7 cellular contexts compared by ENCODE assay signal in genomic region chr5:132370241-132370820, GRCh38. TPM values are rescaled to one million over a fixed set of nuclear protein-coding genes. Genes with fewer than 3 reads are reported as not detected.
DNase-seq lines count a peak whose midpoint lies in the region; ATAC-seq, FAIRE-seq and TF ChIP-seq lines count a peak whose summit lies in the region.

No MANE protein-coding gene starts in this region.

- H4K20me1 ChIP-seq in K562 (replicated peaks; ENCODE audit: control insufficient read depth, insufficient read depth, low read length): no peaks in the 10 kb centered on the region

- no peaks in the 10 kb centered on the region for H3K9me1 ChIP-seq in K562 (ENCODE audit: control insufficient read depth, insufficient read depth, low read length)

- no peaks in the 10 kb centered on the region for H3K27me3 ChIP-seq in K562 (ENCODE audit: control insufficient read depth in 2 of 2, insufficient read depth in 2 of 2, low read length in 2 of 2)
- no peaks in the 10 kb centered on the region for H3K27me3 ChIP-seq in testis

- DNase-seq in Jurkat, Clone E6-1 (ENCODE audit: low read depth, low spot score): no peak
- DNase-seq in K562 (ENCODE audit: extremely low read depth in 1 of 4, low spot score in 3 of 4) (peak in 3 of 4 experiments; percentile 23 to 39 (median 36)), left lobe of liver (ENCODE audit: low spot score) (no peak), testis (no peak), HK-2 (ENCODE audit: unreplicated experiment) (no peak), NOMO-1 (lab: John Stamatoyannopoulos, UW; ENCODE audit: unreplicated experiment in 2 of 2) (no peak)

- no peak for FAIRE-seq in K562 (lab: Jason Lieb, UNC)

- H3K4me3 ChIP-seq in Jurkat, Clone E6-1 (ENCODE audit: low read length): peak overlapping the region; percentile 66
- H3K4me3 ChIP-seq in K562: peak overlapping the region; percentile 66
- peak overlapping the region; percentile 79 to 80 for H3K4me3 ChIP-seq in testis

- peaks cover 13 to 26% of the 10 kb centered on the region in 2 experiments; a peak in 4 of 5 replicates for H3K4me1 ChIP-seq in K562 (replicated peaks in 1 of 2; ENCODE audit: control insufficient read depth in 2 of 2, insufficient read depth in 2 of 2, low read length in 2 of 2)
- peaks cover 6% of the 10 kb centered on the region for H3K4me1 ChIP-seq in testis

- POLR2A ChIA-PET in K562 (lab: Yijun Ruan, JAX): interaction anchor here (0.7 to 3.8 kb wide), 10 partner anchors 8 to 143 kb away, joined by 3 to 12 read pairs (median 5); partner anchors contain the start of genes IRF1, P4HA2 and SLC22A4

- H3K79me2 ChIP-seq in K562 (ENCODE audit: control insufficient read depth, insufficient read depth, low read length): peaks cover 46% of the 10 kb centered on the region

- in situ Hi-C loops in K562 (cut with MboI): no loop called here

- intact Hi-C loops in K562 (cut with micrococcal nuclease): loop anchor here (5.0 kb wide), 1 partner anchor 78 kb away; the partner anchor contains the start of gene SLC22A4
- intact Hi-C loops in testis (cut with DNase I; ENCODE audit: low total_unique reads): no loop called here

- peak overlapping the region; percentile 96 for H3K4me2 ChIP-seq in K562 (ENCODE audit: insufficient read depth, low read length)

- BruUV-seq in K562 (replicated peaks; lab: Mats Ljungman, UMichigan): no TSS peak

- peak overlapping the region; percentile 84 to 93 for H3K9ac ChIP-seq in K562 (ENCODE audit: insufficient read depth in 1 of 2, low read depth in 2 of 2, low read length in 2 of 2)

- no peak for TF ChIP-seq EP300 in K562 (IDR thresholded peaks at IDR 0.05; ENCODE audit: low read length)

- H3K9me3 ChIP-seq in K562 (replicated peaks; ENCODE audit: control insufficient read depth, insufficient read depth, low read depth, low read length): no peaks in the 10 kb centered on the region
- H3K9me3 ChIP-seq in testis: no peaks in the 10 kb centered on the region

- CTCF ChIA-PET in K562 (lab: Yijun Ruan, JAX; ENCODE audit: low intra/inter-chr PET ratio): interaction anchor here (0.7 to 1.1 kb wide), 2 partner anchors 131 to 306 kb away, joined by 3 to 8 read pairs; no protein-coding TSS in a partner anchor

- TF ChIP-seq RAD21 in K562 (CRISPR knock-in tag; conservative IDR thresholded peaks at IDR 0.05 in 1 of 2, IDR thresholded peaks at IDR 0.05 in 1 of 2): no peak

- ATAC-seq in K562 (peak; percentile 24), left lobe of liver (peak; percentile 8), GM21447 (IDR thresholded peaks at IDR 0.05; ENCODE audit: unreplicated experiment) (no peak)

- H3K36me3 ChIP-seq in K562 (ENCODE audit: control insufficient read depth, insufficient read depth, low read length) (peaks cover 25% of the 10 kb centered on the region; the same call in 1 of the 3 replicates), testis (ENCODE audit: low read depth, missing control alignments) (no peaks in the 10 kb centered on the region)

- TF ChIP-seq CTCF in K562 (IDR thresholded peaks at IDR 0.05 in 2 of 3, conservative IDR thresholded peaks at IDR 0.05 in 1 of 3; ENCODE audit: insufficient read depth in 2 of 3, low read depth in 1 of 3, low read length in 3 of 3) (no peak), testis (IDR thresholded peaks at IDR 0.05) (no peak)

- peak overlapping the region; percentile 92 for H2AFZ ChIP-seq in K562 (ENCODE audit: low read depth, low read length)

- H3K27ac ChIP-seq in K562 (ENCODE audit: extremely low read depth, low read depth, low read length): peak overlapping the region; percentile 78
- H3K27ac ChIP-seq in testis: peak overlapping the region; percentile 81 to 89

- TF ChIP-seq POLR2A in K562 (conservative IDR thresholded peaks at IDR 0.05) (no peak), testis (IDR thresholded peaks at IDR 0.05) (no peak)

- WGBS in K562 (ENCODE audit: insufficient coverage, low coverage, missing lambda C conversion rate): 12% methylated on average over 9 of the region's 23 CpGs
- 16 to 28% methylated on average over 12 to 18 of the region's 23 CpGs for WGBS in testis, 2 donors

TF ChIP-seq in K562, 482 proteins besides CTCF, POLR2A, EP300 and RAD21 (continues in another document):
- no peak for TF ChIP-seq NR4A1 (CRISPR knock-in tag; IDR thresholded peaks at IDR 0.05)
- TF ChIP-seq NR4A1 (tag; IDR thresholded peaks at IDR 0.05): no peak
- no peak for TF ChIP-seq ZNF644 (tag; IDR thresholded peaks at IDR 0.05; ENCODE audit: low read depth)
- no peak for TF ChIP-seq MAFG (tag; conservative IDR thresholded peaks at IDR 0.05)
- TF ChIP-seq KDM1A (IDR thresholded peaks at IDR 0.05): 0 out of 4 replicates have a peak, but pooled peaks of 1 of the 2 experiments have one; percentile 23
- TF ChIP-seq ZBTB7A (IDR thresholded peaks at IDR 0.05; ENCODE audit: borderline replicate concordance, control insufficient read depth, low read depth, low read length): 0 out of 2 replicates have a peak, but pooled peaks have one; percentile 22
- TF ChIP-seq CUX1 (CRISPR knock-in tag; IDR thresholded peaks at IDR 0.05): no peak
- TF ChIP-seq SETDB1 (IDR thresholded peaks at IDR 0.05; ENCODE audit: low read length): no peak
- TF ChIP-seq TCF7L2 (IDR thresholded peaks at IDR 0.05; ENCODE audit: low read depth, low read length): no peak
- TF ChIP-seq ZSCAN32 (CRISPR knock-in tag; IDR thresholded peaks at IDR 0.05): no peak
- peak; percentile 54; the same call in 1 of the 2 replicates for TF ChIP-seq TFAP4 (CRISPR knock-in tag; IDR thresholded peaks at IDR 0.05; ENCODE audit: borderline replicate concordance)
- TF ChIP-seq TEAD4 (IDR thresholded peaks at IDR 0.05; ENCODE audit: low read length): no peak
- TF ChIP-seq TEAD4 (CRISPR knock-in tag; IDR thresholded peaks at IDR 0.05; ENCODE audit: borderline replicate concordance): peak; percentile 43; the same call in 1 of the 2 replicates

RNA-seq across cellular contexts. Expression of gene SLC22A5, which starts 0.8 kb away (rescaled TPM):
- 5.4 TPM for polyA plus RNA-seq in Jurkat, Clone E6-1 (2012; ENCODE audit: insufficient read depth, insufficient read length)
- total RNA-seq in K562 (2011; cell fraction: chromatin; rRNA removed; ENCODE audit: low replicate concordance): 50.2 and 52.9 TPM in 2 replicates
- total RNA-seq in K562 (2011; cell fraction: nucleolus; rRNA removed): 43.7 and 56.8 TPM in 2 replicates
- total RNA-seq in K562 (2011; cell fraction: nucleoplasm; rRNA removed): 53.5 and 62.8 TPM in 2 replicates
- total RNA-seq in K562 (2014; rRNA removed) (7.0 and 9.9 TPM in 2 replicates), K562 (2014; rRNA removed; fragmentation: Illumina TruSeq; extraction: Trizol) (7.3 and 8.3 TPM in 2 replicates), K562 (2015; rRNA removed; fragmentation: Illumina TruSeq; extraction: Trizol) (6.3 and 6.9 TPM in 2 replicates), K562 (2021) (11.5 and 13.3 TPM in 2 replicates), left lobe of liver (8.8 TPM), testis (10 to 100 TPM in 1 of 2 donors, 1 to 10 TPM in 1; 9.5 to 11.8 TPM)
- polyA plus RNA-seq in K562 (2011; rRNA removed) (16.6 and 18.9 TPM in 2 replicates), K562 (2014; fragmentation: Illumina TruSeq; extraction: Trizol) (12.5 and 15.7 TPM in 2 replicates), K562 (2014; fragmentation: Nextera tagmentation; extraction: Ambion mirVana) (1 to 10 TPM; 3.0 to 3.3 TPM), K562 (2014; rRNA removed) (8.4 and 9.0 TPM in 2 replicates), testis (ENCODE audit: insufficient read depth, low read depth, low replicate concordance) (11.9 TPM)
- polyA plus RNA-seq in K562 (2011; cell fraction: cytosol; rRNA removed): 19.7 and 24.6 TPM in 2 replicates
- 77.0 and 105 TPM in 2 replicates for polyA plus RNA-seq in K562 (2011; cell fraction: nucleus; rRNA removed)
- polyA plus RNA-seq in K562 (2012): 5.5 and 7.3 TPM in 2 replicates
- polyA minus RNA-seq in K562 (2011; rRNA and poly(A)+ RNA removed): 15.8 TPM in 2 replicates
- polyA minus RNA-seq in K562 (2011; cell fraction: cytosol; rRNA and poly(A)+ RNA removed): 8.6 and 11.3 TPM in 2 replicates
- 15.1 and 16.0 TPM in 2 replicates for polyA minus RNA-seq in K562 (2011; cell fraction: nucleus; rRNA and poly(A)+ RNA removed)

Comparison
In these comparisons a context has a peak if more than half of its experiments do, and no peak if none do; other contexts are left out.
1. DNase-seq: peak in K562 (3 of 4); none in Jurkat, Clone E6-1 (single experiment), left lobe of liver (single experiment), testis (single experiment), HK-2 (single experiment) and NOMO-1 (0 of 2).
2. Peak in every context shown above with its lines, with median percentiles within 50 percentile points of each other: H3K4me3 ChIP-seq.